Comparison of ENCODE assay signal across 8 cellular contexts in genomic region chr20:44733341-44734069, GRCh38. TPM values are rescaled to one million over a fixed set of nuclear protein-coding genes. Genes with fewer than 3 reads are reported as not detected.
DNase-seq lines count a peak whose midpoint lies in the region; ATAC-seq, FAIRE-seq and TF ChIP-seq lines count a peak whose summit lies in the region.

No MANE protein-coding gene starts in this region.

- no peak overlapping the region; the same call in 1 of the 2 replicates for H3K4me3 Mint-ChIP-seq in HFFc6

- no peak overlapping the region for H3K27ac Mint-ChIP-seq in HFFc6

- peaks cover 12% of the 10 kb centered on the region for H3K36me3 Mint-ChIP-seq in HFFc6 (ENCODE audit: low read depth)

- H3K9me3 ChIP-seq in Peyer's patch (no peaks in the 10 kb centered on the region), ovary (no peaks in the 10 kb centered on the region)

- TF ChIP-seq POLR2A in Peyer's patch (IDR thresholded peaks at IDR 0.05), result no peak
- TF ChIP-seq POLR2A in ovary (IDR thresholded peaks at IDR 0.05), result no peak

- H3K4me3 ChIP-seq in Peyer's patch, result no peak overlapping the region
- no peak overlapping the region for H3K4me3 ChIP-seq in ovary

- peak; percentile 96 for TF ChIP-seq CTCF in HFFc6 (IDR thresholded peaks at IDR 0.05)
- peak; percentile 46 to 79 (median 70) for TF ChIP-seq CTCF in Peyer's patch (IDR thresholded peaks at IDR 0.05)
- TF ChIP-seq CTCF in ovary (IDR thresholded peaks at IDR 0.05), result peak; percentile 89 to 98 (median 91)

- no peak for FAIRE-seq in frontal cortex (lab: Jason Lieb, UNC)

- H3K27ac ChIP-seq in Peyer's patch (no peak overlapping the region), ovary (no peak overlapping the region)

- H3K4me1 Mint-ChIP-seq in HFFc6 (ENCODE audit: low read depth), result peaks cover 73% of the 10 kb centered on the region

- intact Hi-C loops in ovary (cut with DNase I), result loop anchor here in 3 of 4 donors (2.0 kb wide), 1 partner anchor 49 kb away; no protein-coding TSS in a partner anchor

- ATAC-seq in GM19324 (IDR thresholded peaks at IDR 0.05; ENCODE audit: low FRiP score, unreplicated experiment), result no peak

- DNase-seq in CMK (ENCODE audit: low read depth), result peak; percentile 21
- peak; percentile 64 for DNase-seq in HFFc6
- DNase-seq in Peyer's patch, result peak; percentile 52 to 79 (median 68)
- peak in 3 of 4 experiments; percentile 13 to 34 (median 32) for DNase-seq in activated naive CD4-positive, alpha-beta T cell (lab: John Stamatoyannopoulos, UW)
- peak; percentile 62 to 64 for DNase-seq in frontal cortex (ENCODE audit: low spot score in 2 of 2)
- DNase-seq in ovary, result peak; percentile 76 to 85 (median 83)
- peak; percentile 73 for DNase-seq in ureter (ENCODE audit: low spot score)

- H3K36me3 ChIP-seq in Peyer's patch (no peaks in the 10 kb centered on the region), ovary (no peaks in the 10 kb centered on the region)

- peaks cover 2% of the 10 kb centered on the region; the same call in 1 of the 2 replicates for H3K27me3 Mint-ChIP-seq in HFFc6 (ENCODE audit: insufficient read depth)

- H3K9me3 Mint-ChIP-seq in HFFc6, result peaks cover 16% of the 10 kb centered on the region

- H3K27me3 ChIP-seq in Peyer's patch (no peaks in the 10 kb centered on the region), ovary (no peaks in the 10 kb centered on the region)

- 17 to 25% (median 19%) methylated on average over 7 of the region's 7 CpGs for WGBS in ovary, 3 donors

- H3K4me1 ChIP-seq in Peyer's patch (no peaks in the 10 kb centered on the region), ovary (ENCODE audit: insufficient read depth) (peaks cover 13% of the 10 kb centered on the region)

- TF ChIP-seq EP300 in ovary (IDR thresholded peaks at IDR 0.05), result no peak

RNA-seq across cellular contexts. Expression of gene KCNK15, which starts 12.2 kb away (rescaled TPM):
- under 1 TPM in 5 of 6 experiments, not detected in 1; 0.07 to 0.28 (median 0.21) TPM for total RNA-seq in HFFc6 (2021; fragmentation: NEBNext Ultra II Directional; extraction: Animal tissue kit (Norgen Biotek cat#: 25700))
- total RNA-seq in Peyer's patch (under 1 TPM in 1 of 4 donors, not detected in 3; 0.54 TPM), frontal cortex (not detected), ovary (10 to 100 TPM in 1 of 7 donors, 1 to 10 TPM in 6; 2.6 to 21.6 (median 5.0) TPM), ureter (3.4 TPM)
- 1 to 10 TPM in 1 of 2 donors, under 1 TPM in 1; 0.93 to 1.7 TPM for polyA plus RNA-seq in ovary

RNA-seq across cellular contexts. Expression of gene CCN5, which starts 18.3 kb away (rescaled TPM):
- total RNA-seq in HFFc6 (2021; fragmentation: NEBNext Ultra II Directional; extraction: Animal tissue kit (Norgen Biotek cat#: 25700)), result under 1 TPM in 1 of 6 experiments, not detected in 5; 0.14 TPM
- 10 to 100 TPM in 2 of 4 donors, 1 to 10 TPM in 2; 5.8 to 32.2 (median 11.2) TPM for total RNA-seq in Peyer's patch
- not detected for total RNA-seq in frontal cortex
- 100 to 1,000 TPM in 4 of 7 donors, 10 to 100 TPM in 3; 47.4 to 296 (median 148) TPM for total RNA-seq in ovary
- 100 to 1,000 TPM; 183 to 196 TPM for polyA plus RNA-seq in ovary
- total RNA-seq in ureter, result 1.1 TPM

Comparison
In these comparisons a context has a peak if more than half of its experiments do, and no peak if none do; other contexts are left out.
1. DNase-seq: peak in every context shown above with its lines; median percentile 83 in ovary; 73 in ureter; 68 in Peyer's patch; 64 in HFFc6; 63 in frontal cortex; 32 in activated naive CD4-positive, alpha-beta T cell; 21 in CMK.